ENCODE assay signal across 6 cellular contexts in the genomic region with DNA sequence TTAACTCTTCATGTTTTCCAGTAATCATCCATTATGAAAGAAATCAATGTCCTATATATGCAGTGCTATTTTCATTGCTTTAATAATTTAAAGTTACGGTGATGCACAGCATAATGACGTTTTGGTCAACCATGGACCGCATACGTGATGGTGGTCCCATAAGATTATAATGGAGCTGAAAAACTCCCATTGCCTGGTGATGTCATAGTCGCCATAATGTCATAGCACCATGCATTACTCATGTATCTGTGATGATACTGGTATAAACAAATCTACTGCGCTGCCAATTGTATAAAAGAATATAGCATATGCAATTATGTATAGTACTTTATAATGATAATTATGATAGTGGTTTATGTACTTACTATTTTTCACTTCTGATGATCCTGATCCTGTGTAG.
"Had no signal": no experiment of that assay in that cellular context is flagged by ENCODE, and none has a peak within 500 bp of the region (broad histone marks: within the 10 kb centered on the region; RNA-seq: fewer than 3 reads in every experiment).

No MANE protein-coding gene starts in this region.

- DNase-seq: GDM1, GF-D8 had no signal

- ATAC-seq: GM12878 had no signal

- FAIRE-seq: GM12878, GM12891, GM12892, GM18507 had no signal

- H3K4me3 ChIP-seq: GM12878 had no signal
